In the genomic region with DNA sequence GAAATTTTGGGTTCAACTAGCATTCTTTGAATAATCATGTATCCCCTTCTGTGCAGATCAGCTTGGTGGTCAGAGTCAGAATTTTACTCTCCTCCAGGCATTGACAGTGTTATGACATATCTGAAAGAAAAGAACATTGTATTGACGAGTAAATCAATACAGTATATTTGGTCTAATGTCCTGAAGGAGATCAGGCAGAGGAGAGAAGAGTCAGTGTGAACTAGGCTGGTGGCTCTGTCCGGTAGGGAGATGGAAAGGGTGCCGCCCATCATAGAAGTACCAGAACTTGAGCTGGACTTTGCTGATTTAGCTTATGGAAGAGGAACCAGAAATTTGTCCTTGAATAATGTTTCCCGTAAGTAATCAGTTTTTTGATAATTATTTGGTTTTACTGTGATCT, we compare ENCODE assay signal across 8 cellular contexts. TPM values are rescaled to one million over a fixed set of nuclear protein-coding genes. Genes with fewer than 3 reads are reported as not detected.
DNase-seq lines count a peak whose midpoint lies in the region; ATAC-seq, FAIRE-seq and TF ChIP-seq lines count a peak whose summit lies in the region.

CALHM6 (plus strand) TSS at position 301 of the 400 bp plus-strand sequence. CDS start 555 bp downstream, outside the sequence.

- peak within 1 kb of the TSS; percentile 42 for H3K9ac ChIP-seq in iPS-18a (ENCODE audit: low read length)

- no peak for TF ChIP-seq CTCF in HFF-Myc (IDR thresholded peaks at IDR 0.05; ENCODE audit: low read depth, low read length, missing control alignments)

- H3K27ac ChIP-seq in iPS-18a (ENCODE audit: low read length) = no peak within 1 kb of the TSS
- H3K27ac ChIP-seq in small intestine (ENCODE audit: low read depth in 1 of 2, low read length in 1 of 2) = peak within 1 kb of the TSS in 1 of 2 donors; percentile 8

- H3K36me3 ChIP-seq in iPS-18a (ENCODE audit: control insufficient read depth, low read depth, low read length) = no peaks in the 10 kb centered on the region
- H3K36me3 ChIP-seq in small intestine (ENCODE audit: control insufficient read depth in 2 of 2, insufficient read depth in 2 of 2, low read length in 2 of 2) = no peaks in the 10 kb centered on the region

- peak within 1 kb of the TSS; percentile 28 for H3K27ac Mint-ChIP-seq in activated T-helper 2 cell treated with anti-CD3 and anti-CD28 coated beads, Interferon-gamma antibody, Interleukin-2, Interleukin-4, amounts not matched to agents 10 μg/mL and 5 μg/mL and 100 μg/mL, durations not matched to agents 14 hours and 24 hours and 36 hours

- H3K4me1 ChIP-seq in iPS-18a (ENCODE audit: control insufficient read depth, low read depth, low read length) = peaks cover 13% of the 10 kb centered on the region
- H3K4me1 ChIP-seq in small intestine (ENCODE audit: control insufficient read depth in 2 of 2, insufficient read depth in 1 of 2, low read depth in 1 of 2, low read length in 1 of 2) = no peaks in the 10 kb centered on the region

- H3K27me3 ChIP-seq in iPS-18a (ENCODE audit: control insufficient read depth, insufficient read depth, low read length) (peaks cover 48% of the 10 kb centered on the region), small intestine (ENCODE audit: control insufficient read depth in 2 of 2, insufficient read depth in 2 of 2, low read length in 2 of 2) (no peaks in the 10 kb centered on the region)

- ATAC-seq in HG03025 (IDR thresholded peaks at IDR 0.05; ENCODE audit: low FRiP score, unreplicated experiment) = no peak
- no peak for ATAC-seq in HG03175 (IDR thresholded peaks at IDR 0.05; ENCODE audit: unreplicated experiment)

- peaks cover 62% of the 10 kb centered on the region for H3K4me1 Mint-ChIP-seq in activated T-helper 2 cell treated with anti-CD3 and anti-CD28 coated beads, Interferon-gamma antibody, Interleukin-2, Interleukin-4, amounts not matched to agents 10 μg/mL and 5 μg/mL and 100 μg/mL, durations not matched to agents 14 hours and 24 hours and 36 hours (ENCODE audit: low read depth)

- peaks cover 6% of the 10 kb centered on the region for H3K9me3 Mint-ChIP-seq in activated T-helper 2 cell treated with anti-CD3 and anti-CD28 coated beads, Interferon-gamma antibody, Interleukin-2, Interleukin-4, amounts not matched to agents 10 μg/mL and 5 μg/mL and 100 μg/mL, durations not matched to agents 14 hours and 24 hours and 36 hours

- intact Hi-C loops in activated T-helper 2 cell treated with anti-CD3 and anti-CD28 coated beads, Interferon-gamma antibody, Interleukin-2, Interleukin-4, amounts not matched to agents 10 μg/mL and 5 μg/mL and 100 μg/mL, durations not matched to agents 14 hours and 24 hours and 36 hours (cut with micrococcal nuclease) = loop anchor here (2.0 kb wide), 1 partner anchor 16 kb away; no protein-coding TSS in a partner anchor

- peaks cover 15% of the 10 kb centered on the region for H3K36me3 Mint-ChIP-seq in activated T-helper 2 cell treated with anti-CD3 and anti-CD28 coated beads, Interferon-gamma antibody, Interleukin-2, Interleukin-4, amounts not matched to agents 10 μg/mL and 5 μg/mL and 100 μg/mL, durations not matched to agents 14 hours and 24 hours and 36 hours (ENCODE audit: low read depth)

- DNase-seq in HFF-Myc (ENCODE audit: extremely low read depth, low read depth) (no peak), small intestine (no peak), C1 segment of cervical spinal cord (lab: John Stamatoyannopoulos, UW) (no peak)
- no peak for DNase-seq in activated T-helper 2 cell treated with anti-CD3 and anti-CD28 coated beads, Interferon-gamma antibody, Interleukin-2, Interleukin-4, amounts not matched to agents 10 μg/mL and 5 μg/mL and 100 μg/mL, durations not matched to agents 14 hours and 24 hours and 36 hours (ENCODE audit: low spot score)
- DNase-seq in activated CD4-positive, alpha-beta T cell treated with anti-CD3 and anti-CD28 coated beads, Interleukin-2, amount 50 U/mL, for 1 hour = no peak

- H3K9me3 ChIP-seq in iPS-18a (ENCODE audit: control insufficient read depth, low read depth, low read length) (no peaks in the 10 kb centered on the region), small intestine (ENCODE audit: control insufficient read depth, low read depth) (no peaks in the 10 kb centered on the region)

- H3K4me3 Mint-ChIP-seq in activated T-helper 2 cell treated with anti-CD3 and anti-CD28 coated beads, Interferon-gamma antibody, Interleukin-2, Interleukin-4, amounts not matched to agents 10 μg/mL and 5 μg/mL and 100 μg/mL, durations not matched to agents 14 hours and 24 hours and 36 hours (ENCODE audit: low read depth) = peak within 1 kb of the TSS; percentile 57

- no peak for FAIRE-seq in small intestine (lab: Jason Lieb, UNC)

- 84 to 88% (median 86%) methylated on average over 4 of the region's 4 CpGs for WGBS in small intestine, 3 donors

- peaks cover 28% of the 10 kb centered on the region for H3K27me3 Mint-ChIP-seq in activated T-helper 2 cell treated with anti-CD3 and anti-CD28 coated beads, Interferon-gamma antibody, Interleukin-2, Interleukin-4, amounts not matched to agents 10 μg/mL and 5 μg/mL and 100 μg/mL, durations not matched to agents 14 hours and 24 hours and 36 hours (ENCODE audit: low read depth)

- H3K4me3 ChIP-seq in HFF-Myc (replicated peaks; ENCODE audit: low read depth, low read length) = peak within 1 kb of the TSS; percentile 37
- peak within 1 kb of the TSS; percentile 60 for H3K4me3 ChIP-seq in iPS-18a (ENCODE audit: low read length)
- H3K4me3 ChIP-seq in small intestine (ENCODE audit: low read depth in 1 of 2, low read length in 2 of 2) = peak within 1 kb of the TSS; percentile 48 to 62

RNA-seq across cellular contexts. Expression of gene CALHM6, which starts in this region (rescaled TPM):
- 8.6 and 9.7 TPM in 2 replicates for total RNA-seq in activated T-helper 2 cell treated with anti-CD3 and anti-CD28 coated beads, Interferon-gamma antibody, Interleukin-2, Interleukin-4, amounts not matched to agents 10 μg/mL and 5 μg/mL and 100 μg/mL, durations not matched to agents 14 hours and 24 hours and 36 hours
- 10 to 100 TPM in 2 of 3 donors, 1 to 10 TPM in 1; 2.7 to 16.9 (median 11.3) TPM for polyA plus RNA-seq in small intestine
